In genomic region chr7:113085781-113086390, GRCh38 we compare ENCODE assay signal across 9 cellular contexts. TPM values are rescaled to one million over a fixed set of nuclear protein-coding genes. Genes with fewer than 3 reads are reported as not detected.
DNase-seq lines count a peak whose midpoint lies in the region; ATAC-seq, FAIRE-seq and TF ChIP-seq lines count a peak whose summit lies in the region.
"Had no signal": no experiment of that assay in that cellular context is flagged by ENCODE, and none has a peak within 500 bp of the region (broad histone marks: within the 10 kb centered on the region; RNA-seq: fewer than 3 reads in every experiment).

No MANE protein-coding gene starts in this region.

- H3K4me1 ChIP-seq in IMR-90 (ENCODE audit: control insufficient read depth, insufficient read depth, low read length) (0 out of 2 replicates have a peak, but pooled peaks cover 3% of the 10 kb centered on the region), kidney (ENCODE audit: control insufficient read depth in 1 of 2, insufficient read depth in 1 of 2, low read depth in 1 of 2, low read length in 2 of 2) (peaks cover 0 to 6% of the 10 kb centered on the region in 2 donors), upper lobe of right lung (no peaks in the 10 kb centered on the region)

- H3K4me3 ChIP-seq in IMR-90 (ENCODE audit: insufficient read depth, low read depth, low read length) (peak overlapping the region; percentile 97), kidney (ENCODE audit: low read length in 2 of 2) (peak overlapping the region; percentile 46 to 56), upper lobe of right lung (peak overlapping the region; percentile 53)

- H3K36me3 ChIP-seq in IMR-90 (ENCODE audit: control insufficient read depth, insufficient read depth, low read length) (no peaks in the 10 kb centered on the region), kidney (ENCODE audit: control insufficient read depth in 1 of 2, insufficient read depth in 2 of 2, low read length in 2 of 2) (no peaks in the 10 kb centered on the region), upper lobe of right lung (no peaks in the 10 kb centered on the region)

- H3K4me2 ChIP-seq in IMR-90 (ENCODE audit: low read depth, low read length), result peak overlapping the region; percentile 96

- H4K91ac ChIP-seq in IMR-90 (ENCODE audit: insufficient read depth, low read depth, low read length), result peak overlapping the region; percentile 30; the same call in 1 of the 2 replicates

- peaks cover 52% of the 10 kb centered on the region for H3K27me3 Mint-ChIP-seq in activated naive CD8-positive, alpha-beta T cell treated with anti-CD3 and anti-CD28 coated beads, Interleukin-2, amount 50 U/mL, for 24 hours

- H2AK9ac ChIP-seq in IMR-90 (replicated peaks; ENCODE audit: low read depth, low read length, poor library complexity), result no peak overlapping the region

- TF ChIP-seq RAD21 in IMR-90 (IDR thresholded peaks at IDR 0.05; ENCODE audit: low read length), result no peak

- H3K27me3 ChIP-seq in IMR-90 (ENCODE audit: control insufficient read depth, insufficient read depth, low read length) (no peaks in the 10 kb centered on the region), upper lobe of right lung (no peaks in the 10 kb centered on the region)

- H2AK5ac ChIP-seq in IMR-90 (ENCODE audit: low read depth, low read length), result no peak overlapping the region

- BruUV-seq in IMR-90 (replicated peaks; lab: Mats Ljungman, UMichigan), result no TSS peak

- in situ Hi-C loops in IMR-90 (cut with MboI; ENCODE audit: low sequenced_read_pairs), result no loop called here

- no peaks in the 10 kb centered on the region for H3K9me3 Mint-ChIP-seq in activated naive CD8-positive, alpha-beta T cell treated with anti-CD3 and anti-CD28 coated beads, Interleukin-2, amount 50 U/mL, for 24 hours

- H2BK15ac ChIP-seq in IMR-90 (ENCODE audit: low read depth, low read length), result peak overlapping the region; percentile 72; the same call in 1 of the 3 replicates

- peak overlapping the region; percentile 74 for H2BK5ac ChIP-seq in IMR-90 (ENCODE audit: low read depth, low read length, poor library complexity, severe bottlenecking)

- no peaks in the 10 kb centered on the region for H3K79me1 ChIP-seq in IMR-90 (ENCODE audit: low read depth in 1 of 2, low read length in 2 of 2)

- no peak overlapping the region for H3K27ac Mint-ChIP-seq in activated naive CD8-positive, alpha-beta T cell treated with anti-CD3 and anti-CD28 coated beads, Interleukin-2, amount 50 U/mL, for 24 hours

- peak overlapping the region in 1 of 2 experiments; percentile 83; a peak in 3 of 4 replicates for H4K8ac ChIP-seq in IMR-90 (ENCODE audit: low read depth in 2 of 2, low read length in 2 of 2)

- H3K23ac ChIP-seq in IMR-90 (ENCODE audit: low read depth, low read length), result peak overlapping the region; percentile 71; the same call in 1 of the 2 replicates

- no CpG with 5 or more reads among the region's 16 CpGs for WGBS in IMR-90 (ENCODE audit: extremely low coverage in 2 of 2, insufficient read length in 1 of 2), 2 experiments

- TF ChIP-seq CTCF in IMR-90 (conservative IDR thresholded peaks at IDR 0.05; ENCODE audit: low read depth, low read length) (no peak), kidney (IDR thresholded peaks at IDR 0.05; ENCODE audit: borderline replicate concordance, extremely low read depth, insufficient read depth) (no peak), upper lobe of right lung (IDR thresholded peaks at IDR 0.05) (no peak)

- ATAC-seq in GM18909 (IDR thresholded peaks at IDR 0.05; ENCODE audit: poor library complexity, unreplicated experiment) (peak; percentile 23), IMR-90 (ENCODE audit: low read depth) (no peak), upper lobe of right lung (peak; percentile 33), HG03097 (IDR thresholded peaks at IDR 0.05; ENCODE audit: low FRiP score, unreplicated experiment) (no peak)
- no peak for ATAC-seq in activated naive CD8-positive, alpha-beta T cell treated with anti-CD3 and anti-CD28 coated beads, Interleukin-2, amount 50 U/mL, for 24 hours

- dilution Hi-C loops in IMR-90 (cut with HindIII; ENCODE audit: low sequenced_read_pairs, unreplicated experiment), result no loop called here

- 0 out of 2 replicates have a peak overlapping the region, but pooled peaks have one; percentile 50 for H3K56ac ChIP-seq in IMR-90 (ENCODE audit: extremely low read depth, insufficient read depth, low read length)

- TF ChIP-seq POLR2A in IMR-90 (IDR thresholded peaks at IDR 0.05; ENCODE audit: low read depth, low read length), result no peak

- CTCF ChIA-PET in IMR-90 (lab: Yijun Ruan, JAX), result interaction anchor here (0.5 to 1.1 kb wide), 4 partner anchors 9 to 105 kb away, joined by 3 to 5 read pairs (median 3); no protein-coding TSS in a partner anchor

- H3K18ac ChIP-seq in IMR-90 (ENCODE audit: low read depth, low read length), result peak overlapping the region; percentile 61; the same call in 1 of the 2 replicates

- peak overlapping the region; percentile 78 for H2AFZ ChIP-seq in IMR-90 (replicated peaks; ENCODE audit: low read length, poor library complexity)

- H4K20me1 ChIP-seq in IMR-90 (ENCODE audit: insufficient read depth, low read length), result no peaks in the 10 kb centered on the region

- peak; percentile 23 for DNase-seq in IMR-90
- DNase-seq in activated naive CD8-positive, alpha-beta T cell treated with anti-CD3 and anti-CD28 coated beads, Interleukin-2, amount 50 U/mL, for 24 hours, result no peak
- DNase-seq in kidney, result no peak
- DNase-seq in upper lobe of right lung, result no peak
- DNase-seq in AG08395 (ENCODE audit: low spot score), result no peak
- no peak for DNase-seq in activated T-cell treated with anti-CD3 and anti-CD28 coated beads, Interleukin-2, amount 50 U/mL, for 48 hours

- peak overlapping the region; percentile 47; the same call in 1 of the 2 replicates for H4K5ac ChIP-seq in IMR-90 (ENCODE audit: low read depth, low read length)

- no peak for FAIRE-seq in kidney (lab: Jason Lieb, UNC)

- 0 out of 2 replicates have a peak overlapping the region, but pooled peaks have one; percentile 59 for H2BK20ac ChIP-seq in IMR-90 (ENCODE audit: low read depth, low read length)

- H2BK120ac ChIP-seq in IMR-90 (ENCODE audit: low read depth, low read length), result peak overlapping the region; percentile 78

- no peak overlapping the region for H3K27ac ChIP-seq in IMR-90 (ENCODE audit: insufficient read depth, low read length)
- no peak overlapping the region for H3K27ac ChIP-seq in kidney (ENCODE audit: low read depth in 2 of 2, low read length in 2 of 2)
- no peak overlapping the region for H3K27ac ChIP-seq in upper lobe of right lung

- H3K9ac ChIP-seq in IMR-90 (ENCODE audit: low read depth, low read length) (peak overlapping the region; percentile 69), kidney (ENCODE audit: low read length in 2 of 2) (no peak overlapping the region)

- intact Hi-C loops in IMR-90 (cut with micrococcal nuclease) (loop anchor here (5.0 to 10.0 kb wide), 2 partner anchors 149 to 339 kb away; a partner anchor contains a TSS), kidney (cut with DNase I) (no loop called here), upper lobe of right lung (cut with DNase I) (no loop called here)

- peak overlapping the region; percentile 42; the same call in 1 of the 2 replicates for H3K4ac ChIP-seq in IMR-90 (ENCODE audit: low read depth, low read length)

- POLR2A ChIA-PET in IMR-90 (lab: Charles Lee; ENCODE audit: unreplicated experiment), result interaction anchor here (0.6 kb wide), 4 partner anchors 30 to 1981 kb away, joined by 6 to 9 read pairs (median 6); no protein-coding TSS in a partner anchor

- peak overlapping the region; percentile 49 for H3K14ac ChIP-seq in IMR-90 (replicated peaks; ENCODE audit: low read depth, low read length)

- H3K9me3 ChIP-seq in IMR-90 (ENCODE audit: control insufficient read depth, insufficient read depth, low read length) (no peaks in the 10 kb centered on the region), kidney (ENCODE audit: control insufficient read depth in 1 of 2, low read length in 2 of 2) (no peaks in the 10 kb centered on the region), upper lobe of right lung (no peaks in the 10 kb centered on the region)

- no peaks in the 10 kb centered on the region for H3K36me3 Mint-ChIP-seq in activated naive CD8-positive, alpha-beta T cell treated with anti-CD3 and anti-CD28 coated beads, Interleukin-2, amount 50 U/mL, for 24 hours (ENCODE audit: low read depth)

- H3K4me1 Mint-ChIP-seq in activated naive CD8-positive, alpha-beta T cell treated with anti-CD3 and anti-CD28 coated beads, Interleukin-2, amount 50 U/mL, for 24 hours, result peaks cover 2% of the 10 kb centered on the region

- H3K4me3 Mint-ChIP-seq in activated naive CD8-positive, alpha-beta T cell treated with anti-CD3 and anti-CD28 coated beads, Interleukin-2, amount 50 U/mL, for 24 hours, result peak overlapping the region; percentile 24

- no peaks in the 10 kb centered on the region; the same call in 1 of the 2 replicates for H3K9me1 ChIP-seq in IMR-90 (ENCODE audit: insufficient read depth, low read length)

TF ChIP-seq in IMR-90, 13 proteins besides CTCF, POLR2A, EP300 and RAD21 (continues in another document):
- TF ChIP-seq CEBPB (IDR thresholded peaks at IDR 0.05; ENCODE audit: low read depth, low read length), result no peak
- no peak for TF ChIP-seq MXI1 (IDR thresholded peaks at IDR 0.05; ENCODE audit: borderline replicate concordance, low read depth, low read length)
- TF ChIP-seq ELK1 (IDR thresholded peaks at IDR 0.05; ENCODE audit: borderline replicate concordance, low read depth, low read length), result no peak
- no peak for TF ChIP-seq NFE2L2 (IDR thresholded peaks at IDR 0.05; ENCODE audit: low read depth, low read length)
- TF ChIP-seq RFX5 (IDR thresholded peaks at IDR 0.05; ENCODE audit: low read depth, low read length), result no peak
- TF ChIP-seq CHD1 (IDR thresholded peaks at IDR 0.05; ENCODE audit: low read depth, low read length), result no peak
- no peak for TF ChIP-seq FOS (IDR thresholded peaks at IDR 0.05; ENCODE audit: low read depth, low read length)

RNA-seq across cellular contexts. Expression of gene GPR85, which starts 0.7 kb away (rescaled TPM):
- total RNA-seq in IMR-90 (2012; rRNA removed) (5.0 and 5.4 TPM in 2 replicates), kidney (0.31 TPM), upper lobe of right lung (2.9 TPM)
- polyA plus RNA-seq in IMR-90 (2012; rRNA removed) (1.7 and 2.0 TPM in 2 replicates), kidney (ENCODE audit: insufficient read depth, low read depth, low replicate concordance) (0.65 TPM)
- 0.68 and 0.81 TPM in 2 replicates for polyA plus RNA-seq in IMR-90 (2012; cell fraction: cytosol; rRNA removed)
- polyA plus RNA-seq in IMR-90 (2012; cell fraction: nucleus; rRNA removed; ENCODE audit: low replicate concordance), result 0.36 and 1.8 TPM in 2 replicates
- total RNA-seq: T-helper 1 cell treated with Interleukin-12 subunit alpha and Interleukin-12 subunit beta and Interleukin-4 antibody, amounts not matched to agents 30 ng/mL and 1 ng/mL, for 36 hours had no signal

RNA-seq across cellular contexts. Expression of gene SMIM30, which starts 32.5 kb away (rescaled TPM):
- total RNA-seq in IMR-90 (2012; rRNA removed) (47.7 and 51.7 TPM in 2 replicates), kidney (42.9 TPM), upper lobe of right lung (48.5 TPM)
- polyA plus RNA-seq in IMR-90 (2012; rRNA removed) (24.9 and 31.6 TPM in 2 replicates), kidney (ENCODE audit: insufficient read depth, low read depth, low replicate concordance) (102 TPM)
- polyA plus RNA-seq in IMR-90 (2012; cell fraction: cytosol; rRNA removed), result 8.3 and 9.9 TPM in 2 replicates
- polyA plus RNA-seq in IMR-90 (2012; cell fraction: nucleus; rRNA removed; ENCODE audit: low replicate concordance), result 1.1 and 12.2 TPM in 2 replicates

Comparison
In these comparisons a context has a peak if more than half of its experiments do, and no peak if none do; other contexts are left out.
1. ATAC-seq: peak in GM18909 (single experiment) and upper lobe of right lung (single experiment); none in IMR-90 (single experiment), activated naive CD8-positive, alpha-beta T cell treated with anti-CD3 and anti-CD28 coated beads, Interleukin-2, amount 50 U/mL, for 24 hours (single experiment) and HG03097 (single experiment).
2. Peak in every context shown above with its lines, with median percentiles within 50 percentile points of each other: H3K4me3 ChIP-seq.